In the genomic region with DNA sequence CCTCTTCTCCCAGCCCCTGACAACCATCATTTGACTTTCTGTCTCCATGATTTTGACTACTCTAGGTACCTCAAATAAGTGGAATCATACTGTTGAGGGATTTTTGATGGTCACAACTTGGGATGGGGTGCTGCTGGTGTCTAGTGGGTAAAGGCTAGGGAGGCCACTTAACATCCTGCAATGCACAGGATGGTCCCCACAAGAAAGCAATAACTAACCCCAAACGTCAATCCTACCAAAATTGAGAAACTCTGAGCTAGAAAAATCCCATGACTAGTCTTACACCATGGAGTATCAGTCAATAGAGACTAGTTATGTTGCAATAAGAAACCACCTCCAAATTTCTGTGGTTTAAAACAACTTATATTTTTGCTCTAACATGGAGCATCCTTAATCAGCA, we compare ENCODE assay signal across 7 cellular contexts. TPM values are rescaled to one million over a fixed set of nuclear protein-coding genes. Genes with fewer than 3 reads are reported as not detected.
"Had no signal": no experiment of that assay in that cellular context is flagged by ENCODE, and none has a peak within 500 bp of the region (broad histone marks: within the 10 kb centered on the region; RNA-seq: fewer than 3 reads in every experiment).

No MANE protein-coding gene starts in this region.

RNA-seq across cellular contexts. Expression of a gene that starts 24.3 kb away (rescaled TPM):
- total RNA-seq: GM23338, H1, H9 had no signal

RNA-seq across cellular contexts. Expression of a gene that starts 29.5 kb away (rescaled TPM):
- total RNA-seq: GM23248, GM23338, H1, H4, H7, H9, HFFc6 had no signal
